ENCODE assay signal across 34 cellular contexts in genomic region chr2:45033331-45033730, GRCh38. TPM values are rescaled to one million over a fixed set of nuclear protein-coding genes. Genes with fewer than 3 reads are reported as not detected.
"Had no signal": no experiment of that assay in that cellular context is flagged by ENCODE, and none has a peak within 500 bp of the region (broad histone marks: within the 10 kb centered on the region; RNA-seq: fewer than 3 reads in every experiment).

No MANE protein-coding gene starts in this region.

- DNase-seq: Karpas-422, KBM-7, MG63, NCI-H1048, NCI-H1092 treated with DMSO at 0.1 percent for 48 hours, NCI-H1105 treated with DMSO at 0.1 percent for 48 hours, NCI-H1417, NCI-H1436, NCI-H146, NCI-H1694, NCI-H187, NCI-H1930, NCI-H2029 treated with DMSO at 0.1 percent for 48 hours, NCI-H2081 treated with DMSO at 0.1 percent for 48 hours, NCI-H2107, NCI-H2171, NCI-H226, NCI-H446 treated with DMSO at 0.1 percent for 48 hours, NCI-H510A, NCI-H524, NCI-H526, NCI-H69, NCI-H748 treated with DMSO at 0.1 percent for 48 hours, NCI-H82, OCI-M1, PC-3, Peyer's patch, SHP77, SIG-M5, SJCRH30, SW 1271 had no signal

- ATAC-seq: PC-3, Right ventricle myocardium inferior, SK-N-SH treated with all-trans-retinoic acid at 6 μM for 48 hours had no signal

RNA-seq across cellular contexts. Expression of gene SIX2, which starts 24.1 kb away (rescaled TPM):
- total RNA-seq: Peyer's patch, SK-MEL-5 had no signal
